23 cellular contexts compared by ENCODE assay signal in genomic region chr6:139003751-139004150, GRCh38. TPM values are rescaled to one million over a fixed set of nuclear protein-coding genes. Genes with fewer than 3 reads are reported as not detected.
A peak's percentile ranks its signal among the peaks of the same experiment; 100 is the strongest.
DNase-seq lines count a peak whose midpoint lies in the region; ATAC-seq, FAIRE-seq and TF ChIP-seq lines count a peak whose summit lies in the region.
"Had no signal": no experiment of that assay in that cellular context is flagged by ENCODE, and none has a peak within 500 bp of the region (broad histone marks: within the 10 kb centered on the region; RNA-seq: fewer than 3 reads in every experiment).

No MANE protein-coding gene starts in this region.

- no peaks in the 10 kb centered on the region for H3K9me3 ChIP-seq in GM12878 (replicated peaks; ENCODE audit: control insufficient read depth, insufficient read depth, low read length)
- no peaks in the 10 kb centered on the region for H3K9me3 ChIP-seq in psoas muscle
- H3K9me3 ChIP-seq: Caco-2 had no signal

- ATAC-seq in GM12878, result no peak
- no peak for ATAC-seq in HG03025 (IDR thresholded peaks at IDR 0.05; ENCODE audit: low FRiP score, unreplicated experiment)
- ATAC-seq in psoas muscle, result no peak
- ATAC-seq: CD8-positive, alpha-beta T cell; Right ventricle myocardium inferior had no signal

- no peak overlapping the region for H2AFZ ChIP-seq in GM12878 (ENCODE audit: control insufficient read depth, low read depth, low read length)
- H2AFZ ChIP-seq: PC-9 had no signal

- FAIRE-seq in GM12878 (lab: Jason Lieb, UNC) (no peak), frontal cortex (lab: Jason Lieb, UNC) (no peak)
- FAIRE-seq: G401.6, H54 had no signal

- no peaks in the 10 kb centered on the region for H3K79me2 ChIP-seq in GM12878 (ENCODE audit: control insufficient read depth, insufficient read depth, low read length)

- no peak for TF ChIP-seq CTCF in GM12878 (IDR thresholded peaks at IDR 0.05 in 2 of 3, conservative IDR thresholded peaks at IDR 0.05 in 1 of 3; ENCODE audit: control insufficient read depth in 2 of 3, extremely low read depth in 1 of 3, insufficient read depth in 1 of 3, low read depth in 3 of 3, low read length in 3 of 3)
- no peak for TF ChIP-seq CTCF in psoas muscle (IDR thresholded peaks at IDR 0.05)

- intact Hi-C loops in GM12878 (cut with micrococcal nuclease; ENCODE audit: unreplicated experiment), result no loop called here
- intact Hi-C loops in psoas muscle (cut with DNase I), result no loop called here

- SMC1A ChIA-PET in GM12878 (lab: Charles Lee; ENCODE audit: uncharacterized antibody, unreplicated experiment), result interaction anchor here (1.1 to 1.3 kb wide), 2 partner anchors 12 to 14 kb away, joined by 4 read pairs; no protein-coding TSS in a partner anchor

- H3K27ac ChIP-seq in GM12878 (ENCODE audit: control insufficient read depth, insufficient read depth) (no peak overlapping the region), psoas muscle (no peak overlapping the region)
- H3K27ac ChIP-seq: C4-2B, PC-9 had no signal

- RAD21 ChIA-PET in GM12878 (lab: Charles Lee; ENCODE audit: unreplicated experiment), result interaction anchor here (1.1 kb wide), 1 partner anchor 361 kb away, joined by 3 read pairs; no protein-coding TSS in a partner anchor

- TF ChIP-seq RAD21 in GM12878 (IDR thresholded peaks at IDR 0.05; ENCODE audit: insufficient read depth, low read depth, low read length), result no peak

- CTCF ChIA-PET in GM12878 (lab: Yijun Ruan, JAX), result no interaction called here

- no peak overlapping the region for H3K4me2 ChIP-seq in GM12878 (ENCODE audit: control insufficient read depth, insufficient read depth)
- H3K4me2 ChIP-seq: PC-9 had no signal

- in situ Hi-C loops in GM12878 (cut with MboI), result no loop called here

- no peaks in the 10 kb centered on the region for H4K20me1 ChIP-seq in GM12878 (ENCODE audit: control insufficient read depth, insufficient read depth)

- H3K9ac ChIP-seq in GM12878 (ENCODE audit: control insufficient read depth, insufficient read depth, low read length), result no peak overlapping the region

- BruUV-seq in GM12878 (replicated peaks; lab: Mats Ljungman, UMichigan), result no TSS peak

- POLR2A ChIA-PET in GM12878 (lab: Charles Lee), result no interaction called here

- DNase-seq in Kasumi-1 (lab: John Stamatoyannopoulos, UW), result peak; percentile 74 to 80
- peak; percentile 76 for DNase-seq in MV-4-11 (lab: John Stamatoyannopoulos, UW)
- peak; percentile 47 for DNase-seq in SKM-1 treated with dmso at 0.1 percent for 144 hours (lab: John Stamatoyannopoulos, UW; ENCODE audit: unreplicated experiment)
- no peak for DNase-seq in GM12878 (ENCODE audit: low read depth, low spot score)
- DNase-seq in NCI-H82 treated with DMSO at 0.1 percent for 48 hours (lab: John Stamatoyannopoulos, UW; ENCODE audit: unreplicated experiment), result no peak
- DNase-seq in frontal cortex (ENCODE audit: low spot score in 2 of 2), result no peak
- DNase-seq in psoas muscle, result no peak
- DNase-seq: Caco-2; CD8-positive, alpha-beta T cell; IMR-90; NCI-H1048; NCI-H1417; NCI-H1694; NCI-H2081; NCI-H2227 treated with DMSO at 0.1 percent for 48 hours; NCI-H526 treated with DMSO at 0.1 percent for 48 hours; PC-9; SW 1271 had no signal

- no peak for TF ChIP-seq EP300 in GM12878 (IDR thresholded peaks at IDR 0.05; ENCODE audit: borderline replicate concordance in 1 of 2, control insufficient read depth in 1 of 2, low read depth in 2 of 2, low read length in 2 of 2)

- H3K4me1 ChIP-seq in GM12878 (ENCODE audit: control insufficient read depth, insufficient read depth, low read length) (no peaks in the 10 kb centered on the region), psoas muscle (no peaks in the 10 kb centered on the region)
- H3K4me1 ChIP-seq: Caco-2 had no signal

- H3K27me3 ChIP-seq in GM12878 (replicated peaks in 1 of 2; ENCODE audit: control insufficient read depth in 2 of 2, insufficient read depth in 2 of 2, low read length in 1 of 2) (no peaks in the 10 kb centered on the region), psoas muscle (ENCODE audit: insufficient read depth in 3 of 3, low read length in 2 of 3) (no peaks in the 10 kb centered on the region)

- H3K36me3 ChIP-seq in GM12878 (ENCODE audit: control insufficient read depth in 2 of 2, insufficient read depth in 2 of 2, low read length in 1 of 2), result no peaks in the 10 kb centered on the region
- no peaks in the 10 kb centered on the region for H3K36me3 ChIP-seq in psoas muscle (ENCODE audit: insufficient read depth in 1 of 2, low read depth in 1 of 2)

- no peak for TF ChIP-seq POLR2A in GM12878 (IDR thresholded peaks at IDR 0.05; ENCODE audit: low read depth, low read length)

- no peak overlapping the region for H3K4me3 ChIP-seq in GM12878
- no peak overlapping the region for H3K4me3 ChIP-seq in psoas muscle
- H3K4me3 ChIP-seq: PC-9 had no signal

TF ChIP-seq in GM12878, 131 proteins besides CTCF, POLR2A, EP300 and RAD21 (continues in another document):
- TF ChIP-seq PAX5 (IDR thresholded peaks at IDR 0.05; ENCODE audit: borderline replicate concordance, low read depth, low read length) (no peak), GATAD2B (conservative IDR thresholded peaks at IDR 0.05; ENCODE audit: low read depth) (no peak), PBX3 (IDR thresholded peaks at IDR 0.05; ENCODE audit: insufficient replicate concordance, low read depth, low read length) (no peak), CREB1 (IDR thresholded peaks at IDR 0.05; ENCODE audit: low read depth) (no peak), SIN3A (IDR thresholded peaks at IDR 0.05; ENCODE audit: low read depth, low read length) (no peak), SPI1 (IDR thresholded peaks at IDR 0.05; ENCODE audit: borderline replicate concordance, insufficient read depth, low read depth, low read length) (peak; percentile 77)

RNA-seq across cellular contexts. Expression of gene REPS1, which starts 15.7 kb away (rescaled TPM):
- total RNA-seq in GM12878 (2013; cell fraction: nucleolus; rRNA removed), result 193 and 206 TPM in 2 replicates
- total RNA-seq in GM12878 (2014; rRNA removed), result 34.3 and 34.6 TPM in 2 replicates
- 45.7 and 45.9 TPM in 2 replicates for total RNA-seq in GM12878 (2014; rRNA removed; fragmentation: Illumina TruSeq; extraction: Trizol)
- total RNA-seq in GM12878 (2021), result 36.9 and 39.3 TPM in 2 replicates
- polyA plus RNA-seq in GM12878 (2011; ENCODE audit: low read depth), result 20.0 TPM
- 59.3 and 76.2 TPM in 2 replicates for polyA plus RNA-seq in GM12878 (2011; rRNA removed)
- polyA plus RNA-seq in GM12878 (2011; cell fraction: cytosol; rRNA removed), result 38.8 and 41.6 TPM in 2 replicates
- polyA plus RNA-seq in GM12878 (2011; cell fraction: nucleus; rRNA removed), result 59.0 and 62.9 TPM in 2 replicates
- 27.8 and 30.8 TPM in 2 replicates for polyA plus RNA-seq in GM12878 (2012)
- polyA plus RNA-seq in GM12878 (2014; fragmentation: Illumina TruSeq; extraction: Trizol), result 43.9 and 44.3 TPM in 2 replicates
- polyA plus RNA-seq in GM12878 (2014; fragmentation: Nextera tagmentation; extraction: Ambion mirVana), result 10 to 100 TPM; 13.7 to 21.2 TPM
- 28.8 and 31.5 TPM in 2 replicates for polyA plus RNA-seq in GM12878 (2014; rRNA removed)
- 10 to 100 TPM; 17.4 to 27.2 TPM for polyA plus RNA-seq in GM12878 (2016; fragmentation: Nextera tagmentation; extraction: Ambion mirVana)
- polyA minus RNA-seq in GM12878 (2011; rRNA and poly(A)+ RNA removed), result 82.7 and 88.1 TPM in 2 replicates
- polyA minus RNA-seq in GM12878 (2011; cell fraction: cytosol; rRNA and poly(A)+ RNA removed), result 28.3 and 51.9 TPM in 2 replicates
- 37.4 and 74.6 TPM in 2 replicates for polyA minus RNA-seq in GM12878 (2011; cell fraction: nucleus; rRNA and poly(A)+ RNA removed)
- 133 TPM for total RNA-seq in frontal cortex
- total RNA-seq in psoas muscle, result 10 to 100 TPM; 16.3 to 23.9 (median 21.5) TPM
- polyA plus RNA-seq in psoas muscle, result 10 to 100 TPM; 13.0 to 17.2 (median 16.8) TPM

RNA-seq across cellular contexts. Expression of gene ABRACL, which starts 24.8 kb away (rescaled TPM):
- 20.0 and 24.9 TPM in 2 replicates for total RNA-seq in GM12878 (2013; cell fraction: nucleolus; rRNA removed)
- total RNA-seq in GM12878 (2014; rRNA removed) (116 and 148 TPM in 2 replicates), GM12878 (2014; rRNA removed; fragmentation: Illumina TruSeq; extraction: Trizol) (141 and 144 TPM in 2 replicates), GM12878 (2021) (108 and 111 TPM in 2 replicates), frontal cortex (55.4 TPM), psoas muscle (1 to 10 TPM in 3 of 4 donors, under 1 TPM in 1; 0.92 to 3.1 (median 2.1) TPM)
- 116 TPM for polyA plus RNA-seq in GM12878 (2011; ENCODE audit: low read depth)
- polyA plus RNA-seq in GM12878 (2011; rRNA removed) (179 and 270 TPM in 2 replicates), GM12878 (2014; fragmentation: Illumina TruSeq; extraction: Trizol) (161 and 187 TPM in 2 replicates), GM12878 (2014; fragmentation: Nextera tagmentation; extraction: Ambion mirVana) (100 to 1,000 TPM; 636 to 647 TPM), GM12878 (2014; rRNA removed) (168 and 204 TPM in 2 replicates), GM12878 (2016; fragmentation: Nextera tagmentation; extraction: Ambion mirVana) (100 to 1,000 TPM; 312 to 358 TPM), psoas muscle (1 to 10 TPM; 2.1 to 6.3 (median 2.9) TPM)
- polyA plus RNA-seq in GM12878 (2011; cell fraction: cytosol; rRNA removed), result 70.9 and 75.7 TPM in 2 replicates
- 53.3 and 72.9 TPM in 2 replicates for polyA plus RNA-seq in GM12878 (2011; cell fraction: nucleus; rRNA removed)
- 113 and 115 TPM in 2 replicates for polyA plus RNA-seq in GM12878 (2012)
- polyA minus RNA-seq in GM12878 (2011; rRNA and poly(A)+ RNA removed), result 31.9 and 42.4 TPM in 2 replicates
- polyA minus RNA-seq in GM12878 (2011; cell fraction: cytosol; rRNA and poly(A)+ RNA removed), result 17.2 TPM in 2 replicates
- polyA minus RNA-seq in GM12878 (2011; cell fraction: nucleus; rRNA and poly(A)+ RNA removed), result 10.9 and 19.0 TPM in 2 replicates

Comparison
In these comparisons a context has a peak if more than half of its experiments do, and no peak if none do; other contexts are left out.
1. DNase-seq: peak in Kasumi-1 (2 of 2), MV-4-11 (single experiment) and SKM-1 treated with dmso at 0.1 percent for 144 hours (single experiment); none in GM12878 (single experiment), NCI-H82 treated with DMSO at 0.1 percent for 48 hours (single experiment), frontal cortex (0 of 2) and psoas muscle (0 of 2).
2. RNA of gene ABRACL, which starts 24.8 kb away (total RNA-seq): 20.0 to 148 TPM in GM12878 and 55.4 TPM in frontal cortex (single experiment); 0.92 to 3.1 TPM in psoas muscle; every median in the first group is over 4 times any median in the second.